19 cellular contexts compared by ENCODE assay signal in genomic region chr6:139080255-139080920, GRCh38. TPM values are rescaled to one million over a fixed set of nuclear protein-coding genes. Genes with fewer than 3 reads are reported as not detected.
DNase-seq lines count a peak whose midpoint lies in the region; ATAC-seq and TF ChIP-seq lines count a peak whose summit lies in the region.
"Had no signal": no experiment of that assay in that cellular context is flagged by ENCODE, and none has a peak within 500 bp of the region (broad histone marks: within the 10 kb centered on the region; RNA-seq: fewer than 3 reads in every experiment).

No MANE protein-coding gene starts in this region.

- POLR2A ChIA-PET in HEK293 (lab: Yijun Ruan, JAX): no interaction called here
- POLR2A ChIA-PET in CD4-positive, alpha-beta T cell (lab: Charles Lee): no interaction called here

- no peaks in the 10 kb centered on the region for H3K4me1 ChIP-seq in HEK293 (ENCODE audit: control insufficient read depth, insufficient read depth, low read length)
- H3K4me1 ChIP-seq in ascending aorta: peaks cover 11 to 20% of the 10 kb centered on the region in 2 donors
- H3K4me1 ChIP-seq in left ventricle myocardium inferior: peaks cover 20% of the 10 kb centered on the region
- H3K4me1 ChIP-seq: suprapubic skin had no signal

- H3K9me3 Mint-ChIP-seq in CD4-positive, alpha-beta T cell: no peaks in the 10 kb centered on the region
- H3K9me3 Mint-ChIP-seq: activated B cell treated with CpG ODN at 0.5 μM for 24 hours had no signal

- no peaks in the 10 kb centered on the region for H3K36me3 ChIP-seq in HEK293 (ENCODE audit: control insufficient read depth in 2 of 2, insufficient read depth in 1 of 2, low read length in 2 of 2)
- no peaks in the 10 kb centered on the region for H3K36me3 ChIP-seq in ascending aorta
- H3K36me3 ChIP-seq in left ventricle myocardium inferior: no peaks in the 10 kb centered on the region
- H3K36me3 ChIP-seq: suprapubic skin had no signal

- no peaks in the 10 kb centered on the region for H3K27me3 Mint-ChIP-seq in CD4-positive, alpha-beta T cell
- H3K27me3 Mint-ChIP-seq: activated B cell treated with CpG ODN at 0.5 μM for 24 hours had no signal

- H3K9me3 ChIP-seq in HEK293 (ENCODE audit: control insufficient read depth, insufficient read depth, low read depth, low read length): no peaks in the 10 kb centered on the region
- no peaks in the 10 kb centered on the region for H3K9me3 ChIP-seq in ascending aorta
- no peaks in the 10 kb centered on the region for H3K9me3 ChIP-seq in left ventricle myocardium inferior (replicated peaks)
- no peaks in the 10 kb centered on the region for H3K9me3 ChIP-seq in CD4-positive, alpha-beta T cell (ENCODE audit: control insufficient read depth, low read length)
- H3K9me3 ChIP-seq: suprapubic skin had no signal

- no peak overlapping the region for H3K4me3 ChIP-seq in AG10803 (ENCODE audit: low read length)
- H3K4me3 ChIP-seq in HEK293 (ENCODE audit: low read depth, low read length): no peak overlapping the region
- no peak overlapping the region for H3K4me3 ChIP-seq in ascending aorta
- no peak overlapping the region for H3K4me3 ChIP-seq in left ventricle myocardium inferior
- H3K4me3 ChIP-seq: coronary artery, suprapubic skin had no signal

- TF ChIP-seq CTCF in AG10803 (conservative IDR thresholded peaks at IDR 0.05; ENCODE audit: low read length): no peak
- TF ChIP-seq CTCF in HEK293 (tag by site-specific recombination; IDR thresholded peaks at IDR 0.05): no peak
- no peak for TF ChIP-seq CTCF in ascending aorta (IDR thresholded peaks at IDR 0.05)
- TF ChIP-seq CTCF in left ventricle myocardium inferior (IDR thresholded peaks at IDR 0.05; ENCODE audit: borderline replicate concordance): no peak
- no peak for TF ChIP-seq CTCF in CD4-positive, alpha-beta T cell (IDR thresholded peaks at IDR 0.05)

- no peak overlapping the region for H3K27ac ChIP-seq in HEK293 (ENCODE audit: extremely low read depth, low read depth, low read length)
- H3K27ac ChIP-seq in ascending aorta: peak overlapping the region; percentile 79 to 83
- peak overlapping the region; percentile 70 for H3K27ac ChIP-seq in left ventricle myocardium inferior (replicated peaks)
- H3K27ac ChIP-seq in CD4-positive, alpha-beta T cell (ENCODE audit: low read depth, low read length): no peak overlapping the region
- H3K27ac ChIP-seq: suprapubic skin had no signal

- ATAC-seq in HG02981 (IDR thresholded peaks at IDR 0.05; ENCODE audit: unreplicated experiment) (no peak), HG02973 (IDR thresholded peaks at IDR 0.05; ENCODE audit: unreplicated experiment) (no peak)
- ATAC-seq in CD4-positive, alpha-beta T cell (ENCODE audit: poor library complexity): no peak
- ATAC-seq: sciatic nerve had no signal

- CTCF ChIA-PET in HEK293 (lab: Yijun Ruan, JAX): interaction anchor here (1.3 kb wide), 1 partner anchor 29 kb away, joined by 4 read pairs; no protein-coding TSS in a partner anchor
- CTCF ChIA-PET in CD4-positive, alpha-beta T cell (lab: Charles Lee): no interaction called here

- no peak overlapping the region for H3K4me3 Mint-ChIP-seq in CD4-positive, alpha-beta T cell
- H3K4me3 Mint-ChIP-seq: activated B cell treated with CpG ODN at 0.5 μM for 24 hours had no signal

- no peaks in the 10 kb centered on the region for H3K27me3 ChIP-seq in ascending aorta
- no peaks in the 10 kb centered on the region for H3K27me3 ChIP-seq in left ventricle myocardium inferior (ENCODE audit: low read depth)
- H3K27me3 ChIP-seq in CD4-positive, alpha-beta T cell (ENCODE audit: control insufficient read depth, insufficient read depth, low read length): no peaks in the 10 kb centered on the region
- H3K27me3 ChIP-seq: suprapubic skin had no signal

- no peaks in the 10 kb centered on the region for H3K36me3 Mint-ChIP-seq in CD4-positive, alpha-beta T cell (ENCODE audit: low read depth)

- DNase-seq in AG10803 (ENCODE audit: low read depth) (peak; percentile 15), ascending aorta (ENCODE audit: low spot score in 2 of 2) (peak in 1 of 2 donors; percentile 69), left ventricle myocardium inferior (no peak), posterior vena cava (ENCODE audit: low spot score) (no peak)
- DNase-seq in CD4-positive, alpha-beta T cell: no peak
- DNase-seq: activated B cell treated with CpG ODN at 0.5 μM for 24 hours; activated gamma-delta T cell; COR-L47; kidney; NCI-H2107; NCI-H82; stimulated activated CD4-positive, alpha-beta T cell treated with anti-CD3 and anti-CD28 coated beads, Interleukin-2, amount 100 ng/mL, for 48 hours; T-helper 2 cell had no signal

- intact Hi-C loops in ascending aorta (cut with DNase I) (loop anchor here (2.0 kb wide), 1 partner anchor 52 kb away; the partner anchor contains the start of gene ABRACL), left ventricle myocardium inferior (cut with micrococcal nuclease) (no loop called here), posterior vena cava (cut with DNase I) (no loop called here)
- intact Hi-C loops in CD4-positive, alpha-beta T cell (cut with DNase I, micrococcal nuclease): no loop called here

- H3K27ac Mint-ChIP-seq in CD4-positive, alpha-beta T cell: no peak overlapping the region
- H3K27ac Mint-ChIP-seq: activated B cell treated with CpG ODN at 0.5 μM for 24 hours had no signal

- H3K4me1 Mint-ChIP-seq in CD4-positive, alpha-beta T cell (ENCODE audit: low read depth): peaks cover 5% of the 10 kb centered on the region
- H3K4me1 Mint-ChIP-seq: activated B cell treated with CpG ODN at 0.5 μM for 24 hours had no signal

TF ChIP-seq in HEK293, 187 proteins besides CTCF, POLR2A, EP300 and RAD21:
- TF ChIP-seq ZBTB26 (tag by site-specific recombination; optimal IDR thresholded peaks at IDR 0.05) (no peak), ZNF560 (tag by site-specific recombination; IDR thresholded peaks at IDR 0.05; ENCODE audit: borderline replicate concordance) (no peak), SP7 (tag by site-specific recombination; IDR thresholded peaks at IDR 0.05) (peak; percentile 82)

RNA-seq across cellular contexts. Expression of gene ABRACL, which starts 51.8 kb away (rescaled TPM):
- 27.6 TPM for total RNA-seq in ascending aorta
- 4.3 TPM for total RNA-seq in left ventricle myocardium inferior
- 10 to 100 TPM; 36.8 to 40.6 TPM for total RNA-seq in CD4-positive, alpha-beta T cell
- total RNA-seq in posterior vena cava: 10 to 100 TPM; 15.0 to 16.2 TPM

RNA-seq across cellular contexts. Expression of gene HECA, which starts 54.5 kb away (rescaled TPM):
- total RNA-seq in ascending aorta (27.0 TPM), left ventricle myocardium inferior (46.0 TPM), posterior vena cava (10 to 100 TPM; 23.3 to 40.4 TPM)
- 100 to 1,000 TPM; 203 to 207 TPM for total RNA-seq in CD4-positive, alpha-beta T cell

Comparison
In these comparisons a context has a peak if more than half of its experiments do, and no peak if none do; other contexts are left out.
1. H3K27ac ChIP-seq: peak in ascending aorta (2 of 2) and left ventricle myocardium inferior (single experiment); none in HEK293 (single experiment) and CD4-positive, alpha-beta T cell (single experiment).